16 cellular contexts compared by ENCODE assay signal in genomic region chr15:22963546-22964125, GRCh38. TPM values are rescaled to one million over a fixed set of nuclear protein-coding genes. Genes with fewer than 3 reads are reported as not detected.
A peak's percentile ranks its signal among the peaks of the same experiment; 100 is the strongest.
DNase-seq lines count a peak whose midpoint lies in the region; ATAC-seq and TF ChIP-seq lines count a peak whose summit lies in the region.
"Had no signal": no experiment of that assay in that cellular context is flagged by ENCODE, and none has a peak within 500 bp of the region (broad histone marks: within the 10 kb centered on the region; RNA-seq: fewer than 3 reads in every experiment).

No MANE protein-coding gene starts in this region.

- peaks cover 2% of the 10 kb centered on the region; the same call in 1 of the 2 replicates for H4K20me1 ChIP-seq in GM23248 (ENCODE audit: insufficient read depth)

- no peak overlapping the region for H2AFZ ChIP-seq in GM23248

- no peak overlapping the region for H3K4me3 Mint-ChIP-seq in central memory CD8-positive, alpha-beta T cell
- H3K4me3 Mint-ChIP-seq: activated B cell treated with CpG ODN at 0.5 μM for 24 hours; activated CD8-positive, alpha-beta memory T cell treated with anti-CD3 and anti-CD28 coated beads, Interleukin-2, amount 10 ng/mL, durations not matched to agents 7 days and 5 days had no signal

- peak overlapping the region; percentile 45 for H3K4me2 ChIP-seq in GM23248 (ENCODE audit: unreplicated experiment)

- no peaks in the 10 kb centered on the region for H3K27me3 Mint-ChIP-seq in central memory CD8-positive, alpha-beta T cell
- H3K27me3 Mint-ChIP-seq: activated CD8-positive, alpha-beta memory T cell treated with anti-CD3 and anti-CD28 coated beads, Interleukin-2, amount 10 ng/mL, durations not matched to agents 7 days and 5 days had no signal

- H3K27me3 ChIP-seq in GM23248 (replicated peaks; ENCODE audit: insufficient read depth) (no peaks in the 10 kb centered on the region), lower lobe of right lung (ENCODE audit: low read depth) (no peaks in the 10 kb centered on the region), subcutaneous abdominal adipose tissue (ENCODE audit: control insufficient read depth in 5 of 5, insufficient read depth in 4 of 5, low read length in 5 of 5) (no peaks in the 10 kb centered on the region)
- H3K27me3 ChIP-seq: body of pancreas had no signal

- H3K9me2 ChIP-seq in GM23248 (ENCODE audit: insufficient read depth) = no peaks in the 10 kb centered on the region

- peaks cover 52% of the 10 kb centered on the region for H3F3A ChIP-seq in GM23248 (ENCODE audit: insufficient read depth)

- in situ Hi-C loops in GM23248 (cut with MboI) = no loop called here
- in situ Hi-C loops in GM13977 (cut with MboI; ENCODE audit: low pct_unique_long_range_greater_than_20kb, low sequenced_read_pairs, unreplicated experiment) = no loop called here

- DNase-seq in GM23248 (peak; percentile 56), lower lobe of right lung (no peak), GM13977 (ENCODE audit: low spot score) (no peak), amygdala (lab: John Stamatoyannopoulos, UW) (no peak)
- DNase-seq in central memory CD8-positive, alpha-beta T cell (ENCODE audit: low spot score in 2 of 2) = no peak
- no peak for DNase-seq in central memory CD4-positive, alpha-beta T cell
- DNase-seq: activated B cell treated with CpG ODN at 0.5 μM for 24 hours; activated CD8-positive, alpha-beta memory T cell treated with anti-CD3 and anti-CD28 coated beads, Interleukin-2, amount 10 ng/mL, durations not matched to agents 7 days and 5 days; activated gamma-delta T cell treated with Interleukin-2 at 50 U/mL for 16 hours; effector memory CD4-positive, alpha-beta T cell; NCI-H2081 treated with DMSO at 0.1 percent for 48 hours; NCI-H526 treated with DMSO at 0.1 percent for 48 hours had no signal

- TF ChIP-seq CTCF in lower lobe of right lung (IDR thresholded peaks at IDR 0.05) = no peak
- no peak for TF ChIP-seq CTCF in GM13977 (IDR thresholded peaks at IDR 0.05; ENCODE audit: extremely low read depth, insufficient read depth, missing control alignments)

- peaks cover 96% of the 10 kb centered on the region for H3K79me2 ChIP-seq in GM23248 (ENCODE audit: insufficient read depth)

- H3K4me3 ChIP-seq in GM23248 = peak overlapping the region; percentile 23
- no peak overlapping the region for H3K4me3 ChIP-seq in lower lobe of right lung
- H3K4me3 ChIP-seq in subcutaneous abdominal adipose tissue (ENCODE audit: low read depth in 1 of 5, low read length in 5 of 5) = no peak overlapping the region
- H3K4me3 ChIP-seq: body of pancreas, psoas muscle had no signal

- peak overlapping the region; percentile 74 for H3K27ac Mint-ChIP-seq in central memory CD8-positive, alpha-beta T cell (ENCODE audit: low read depth)
- H3K27ac Mint-ChIP-seq: activated B cell treated with CpG ODN at 0.5 μM for 24 hours; activated CD8-positive, alpha-beta memory T cell treated with anti-CD3 and anti-CD28 coated beads, Interleukin-2, amount 10 ng/mL, durations not matched to agents 7 days and 5 days had no signal

- no peaks in the 10 kb centered on the region for H3K9me3 ChIP-seq in GM23248 (ENCODE audit: low read depth)
- H3K9me3 ChIP-seq in lower lobe of right lung = no peaks in the 10 kb centered on the region
- no peaks in the 10 kb centered on the region for H3K9me3 ChIP-seq in subcutaneous abdominal adipose tissue (ENCODE audit: control insufficient read depth in 5 of 5, low read length in 5 of 5)
- H3K9me3 ChIP-seq: body of pancreas, psoas muscle had no signal

- H3K27ac ChIP-seq in GM23248 (peak overlapping the region; percentile 73), lower lobe of right lung (peak overlapping the region; percentile 3), subcutaneous abdominal adipose tissue (ENCODE audit: low read depth, low read length) (peak overlapping the region; percentile 83)

- H3K36me3 Mint-ChIP-seq in central memory CD8-positive, alpha-beta T cell (ENCODE audit: insufficient read depth) = no peaks in the 10 kb centered on the region
- H3K36me3 Mint-ChIP-seq: activated CD8-positive, alpha-beta memory T cell treated with anti-CD3 and anti-CD28 coated beads, Interleukin-2, amount 10 ng/mL, durations not matched to agents 7 days and 5 days had no signal

- H3K4me1 ChIP-seq in GM23248 (ENCODE audit: insufficient read depth) (peaks cover 53% of the 10 kb centered on the region), lower lobe of right lung (peaks cover 70% of the 10 kb centered on the region), subcutaneous abdominal adipose tissue (ENCODE audit: control insufficient read depth in 5 of 5, insufficient read depth in 5 of 5, low read length in 5 of 5) (peaks cover 15 to 67% (median 55%) of the 10 kb centered on the region in 5 donors)

- no peaks in the 10 kb centered on the region for H3K4me1 Mint-ChIP-seq in central memory CD8-positive, alpha-beta T cell
- H3K4me1 Mint-ChIP-seq: activated CD8-positive, alpha-beta memory T cell treated with anti-CD3 and anti-CD28 coated beads, Interleukin-2, amount 10 ng/mL, durations not matched to agents 7 days and 5 days had no signal

- ATAC-seq in central memory CD8-positive, alpha-beta T cell (replicated peaks; ENCODE audit: extremely low read depth, poor library complexity, severe bottlenecking) = no peak
- ATAC-seq in lower lobe of right lung (no peak), HG02763 (IDR thresholded peaks at IDR 0.05; ENCODE audit: unreplicated experiment) (no peak)
- ATAC-seq: activated CD8-positive, alpha-beta memory T cell treated with anti-CD3 and anti-CD28 coated beads, Interleukin-2, amount 10 ng/mL, durations not matched to agents 7 days and 5 days had no signal

- intact Hi-C loops in lower lobe of right lung (cut with DNase I) = no loop called here

- 23 to 34% methylated on average over 13 of the region's 13 CpGs for WGBS in GM23248 (ENCODE audit: low coverage in 1 of 2, low lambda C conversion rate in 2 of 2, missing lambda C conversion rate in 2 of 2), 2 experiments

- H3K9ac ChIP-seq in GM23248 = peak overlapping the region; percentile 55
- H3K9ac ChIP-seq in subcutaneous abdominal adipose tissue (ENCODE audit: low read length in 5 of 5) = peak overlapping the region in 2 of 5 donors; percentile 23 to 38

- no peaks in the 10 kb centered on the region for H3K9me3 Mint-ChIP-seq in central memory CD8-positive, alpha-beta T cell
- H3K9me3 Mint-ChIP-seq: activated B cell treated with CpG ODN at 0.5 μM for 24 hours had no signal

- H3K36me3 ChIP-seq in GM23248 (ENCODE audit: low read depth) = 0 out of 2 replicates have a peak, but pooled peaks cover 3% of the 10 kb centered on the region
- no peaks in the 10 kb centered on the region for H3K36me3 ChIP-seq in lower lobe of right lung
- H3K36me3 ChIP-seq in subcutaneous abdominal adipose tissue (ENCODE audit: control insufficient read depth in 5 of 5, insufficient read depth in 5 of 5, low read length in 5 of 5) = peaks cover 0 to 5% (median 2%) of the 10 kb centered on the region in 5 donors

RNA-seq across cellular contexts. Expression of gene CYFIP1, which starts 16.5 kb away (rescaled TPM):
- 122 and 129 TPM in 2 replicates for total RNA-seq in GM23248 (2014; rRNA removed; shearing (Covaris generic))
- 80.5 and 83.3 TPM in 2 replicates for polyA plus RNA-seq in GM23248 (2016; fragmentation: Nextera tagmentation; extraction: Ambion mirVana)
- 153 TPM for total RNA-seq in lower lobe of right lung

Comparison
In these comparisons a context has a peak if more than half of its experiments do, and no peak if none do; other contexts are left out.
1. H3K27ac ChIP-seq: peak in every context shown above with its lines; median percentile 83 in subcutaneous abdominal adipose tissue; 73 in GM23248; 3 in lower lobe of right lung.